In the genomic region with DNA sequence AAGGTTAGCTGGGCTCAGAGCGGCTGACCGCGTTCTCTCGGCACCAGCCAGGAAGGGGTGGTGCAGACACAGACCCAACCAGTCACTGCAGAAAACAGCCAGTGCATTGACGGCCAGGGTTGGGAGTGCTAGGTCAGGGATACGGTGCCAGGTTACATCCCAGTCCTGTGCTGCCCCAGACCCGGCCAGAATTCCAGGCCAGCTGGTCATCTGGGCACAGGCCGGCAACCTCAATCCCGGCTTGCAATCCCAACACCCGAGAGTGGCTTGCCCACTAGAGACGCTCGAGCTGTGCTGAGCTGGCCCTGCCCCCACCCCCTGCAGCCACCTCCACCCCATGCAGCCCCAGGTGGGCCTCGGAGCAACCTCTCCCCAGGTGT, we compare ENCODE assay signal across 1 cellular context.
TF ChIP-seq lines count a peak whose summit lies in the region.

No MANE protein-coding gene starts in this region.

TF ChIP-seq in K562, 482 proteins besides CTCF, POLR2A, EP300 and RAD21:
- no peak for TF ChIP-seq ZFP36 (IDR thresholded peaks at IDR 0.05; ENCODE audit: low read depth, low read length, partially characterized antibody)
- TF ChIP-seq SUPT5H (IDR thresholded peaks at IDR 0.05): 0 out of 2 replicates have a peak, but pooled peaks have one; percentile 9
- peak; percentile 65 for TF ChIP-seq POLR2G (IDR thresholded peaks at IDR 0.05; ENCODE audit: low read depth, low read length)
